In the genomic region with DNA sequence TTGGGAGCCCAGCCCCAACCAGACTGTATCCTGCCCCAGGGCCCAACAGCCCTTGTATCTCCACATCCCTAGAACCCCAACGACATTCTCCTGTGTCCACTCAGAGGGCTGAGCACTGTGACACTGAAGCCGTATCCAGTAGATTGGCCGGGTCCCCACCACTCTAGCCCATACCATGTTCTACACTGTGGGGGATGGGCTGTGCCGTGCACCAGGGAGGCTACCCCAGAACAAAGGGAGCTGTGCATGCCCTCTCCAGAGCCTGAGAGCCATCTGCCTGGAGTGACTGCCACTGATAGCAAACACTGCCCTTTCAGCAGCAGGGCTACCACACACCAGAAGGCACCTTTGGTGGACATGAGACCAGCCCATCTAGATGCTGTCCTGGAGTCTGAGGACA, we compare ENCODE assay signal across 20 cellular contexts. TPM values are rescaled to one million over a fixed set of nuclear protein-coding genes. Genes with fewer than 3 reads are reported as not detected.
"Had no signal": no experiment of that assay in that cellular context is flagged by ENCODE, and none has a peak within 500 bp of the region (broad histone marks: within the 10 kb centered on the region; RNA-seq: fewer than 3 reads in every experiment).

No MANE protein-coding gene starts in this region.

- DNase-seq: effector memory CD8-positive, alpha-beta T cell; esophagus squamous epithelium; foreskin fibroblast; immature natural killer cell; lower lobe of right lung; naive B cell; sigmoid colon; stimulated activated CD4-positive, alpha-beta T cell treated with anti-CD3 and anti-CD28 coated beads, Interleukin-2, amount 100 ng/mL, for 24 hours; stimulated activated CD4-positive, alpha-beta T cell treated with anti-CD3 and anti-CD28 coated beads, Interleukin-4, amount 100 ng/mL, for 4 hours; stimulated activated naive CD4-positive, alpha-beta T cell; stomach; transverse colon had no signal

- H3K27ac ChIP-seq: esophagus squamous epithelium, gastroesophageal sphincter, left lung, lower lobe of right lung, parathyroid adenoma, prostate gland, sigmoid colon, skin epidermis, stomach, thoracic aorta, transverse colon had no signal

- H3K36me3 Mint-ChIP-seq: naive B cell had no signal

- H3K79me2 ChIP-seq: parathyroid adenoma had no signal

- H3K4me1 ChIP-seq: esophagus squamous epithelium, gastroesophageal sphincter, left lung, lower lobe of right lung, parathyroid adenoma, prostate gland, sigmoid colon, stomach, transverse colon had no signal

- H3K27me3 Mint-ChIP-seq: memory B cell had no signal

- H3K9me3 Mint-ChIP-seq: effector memory CD8-positive, alpha-beta T cell; immature natural killer cell; memory B cell had no signal

- H2AFZ ChIP-seq: parathyroid adenoma had no signal

- H3K4me1 Mint-ChIP-seq: immature natural killer cell had no signal

- H3K4me3 ChIP-seq: esophagus squamous epithelium, gastroesophageal sphincter, left lung, lower lobe of right lung, prostate gland, sigmoid colon, skin epidermis, stomach, thoracic aorta, transverse colon had no signal

- H3K4me3 Mint-ChIP-seq: effector memory CD8-positive, alpha-beta T cell; immature natural killer cell; memory B cell; naive B cell had no signal

- H3K9me3 ChIP-seq: esophagus squamous epithelium, gastroesophageal sphincter, left lung, lower lobe of right lung, prostate gland, sigmoid colon, stomach, thoracic aorta, transverse colon had no signal

- ATAC-seq: effector memory CD8-positive, alpha-beta T cell; gastroesophageal sphincter; left lung; lower lobe of right lung had no signal

- H3K9ac ChIP-seq: parathyroid adenoma had no signal

- H3K36me3 ChIP-seq: esophagus squamous epithelium, gastroesophageal sphincter, left lung, lower lobe of right lung, prostate gland, sigmoid colon, stomach, thoracic aorta, transverse colon had no signal

- H3K27me3 ChIP-seq: esophagus squamous epithelium, gastroesophageal sphincter, left lung, sigmoid colon, stomach, transverse colon had no signal

- H3K27ac Mint-ChIP-seq: effector memory CD8-positive, alpha-beta T cell; immature natural killer cell; memory B cell; naive B cell had no signal

RNA-seq across cellular contexts. Expression of gene CP, which starts 37.1 kb away (rescaled TPM):
- total RNA-seq: epithelial cell of proximal tubule had no signal
